18 cellular contexts compared by ENCODE assay signal in the genomic region with DNA sequence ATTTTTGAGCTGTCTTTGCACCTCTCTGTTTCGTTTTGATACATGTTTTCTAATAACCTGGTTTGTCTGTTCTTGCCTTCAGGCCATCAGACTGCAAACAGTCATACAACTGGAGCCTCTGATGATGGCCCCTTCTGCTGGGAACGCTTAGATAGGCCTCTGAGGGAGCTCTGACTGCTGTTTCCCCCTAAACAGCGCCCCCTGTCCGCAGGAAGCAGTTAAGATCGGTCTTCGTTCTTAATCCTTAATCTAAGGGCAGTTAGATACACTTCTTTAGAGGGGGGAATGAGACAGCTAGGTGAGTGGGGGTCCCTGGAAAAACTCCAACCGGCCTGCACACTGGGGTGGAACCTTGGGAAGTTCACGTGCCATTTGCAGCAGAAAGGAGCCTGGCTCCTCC.
DNase-seq lines count a peak whose midpoint lies in the region; ATAC-seq and TF ChIP-seq lines count a peak whose summit lies in the region.
"Had no signal": no experiment of that assay in that cellular context is flagged by ENCODE, and none has a peak within 500 bp of the region (broad histone marks: within the 10 kb centered on the region; RNA-seq: fewer than 3 reads in every experiment).

No MANE protein-coding gene starts in this region.

- peak overlapping the region; percentile 48 for H2AFZ ChIP-seq in GM23338

- H3K36me3 ChIP-seq in BE2C (no peaks in the 10 kb centered on the region), GM23338 (ENCODE audit: insufficient read depth) (no peaks in the 10 kb centered on the region)
- H3K36me3 ChIP-seq: adrenal gland, HAP-1, MG63, prostate gland had no signal

- no peak overlapping the region for H3K27ac ChIP-seq in GM23338 (ENCODE audit: low read depth)
- H3K27ac ChIP-seq: adrenal gland, prostate gland had no signal

- H3K4me3 ChIP-seq in BE2C (ENCODE audit: low read depth, low read length) (no peak overlapping the region), GM23338 (no peak overlapping the region)
- H3K4me3 ChIP-seq: adrenal gland, HAP-1, MG63, prostate gland had no signal

- DNase-seq in BE2C (peak; percentile 40), GM23338 (ENCODE audit: low spot score) (peak; percentile 77), RPMI8226 (peak; percentile 23), iPS-NIHi7 (ENCODE audit: extremely low spot score) (peak; percentile 34), inferior parietal cortex (ENCODE audit: extremely low spot score) (no peak)
- no peak for DNase-seq in stimulated activated CD4-positive, alpha-beta T cell treated with anti-CD3 and anti-CD28 coated beads, Interleukin-4, amount 100 ng/mL, for 24 hours
- DNase-seq: activated CD4-positive, alpha-beta T cell treated with anti-CD3 and anti-CD28 coated beads for 48 hours; activated T-cell treated with anti-CD3 and anti-CD28 coated beads, Interleukin-2, amount 50 U/mL, for 48 hours; adrenal gland; MG63; trophoblast cell had no signal

- no peak overlapping the region for H3K4me2 ChIP-seq in GM23338

- H4K20me1 ChIP-seq in GM23338 (replicated peaks; ENCODE audit: insufficient read depth), result no peaks in the 10 kb centered on the region

- TF ChIP-seq CTCF in BE2C (IDR thresholded peaks at IDR 0.05; ENCODE audit: low read depth, low read length) (peak; percentile 42), GM23338 (conservative IDR thresholded peaks at IDR 0.05; ENCODE audit: low read depth in 2 of 2) (peak; percentile 79 to 85)

- no peaks in the 10 kb centered on the region for H3K4me1 ChIP-seq in BE2C
- H3K4me1 ChIP-seq in GM23338 (ENCODE audit: insufficient read depth), result no peaks in the 10 kb centered on the region
- H3K4me1 ChIP-seq: adrenal gland, prostate gland had no signal

- H3K36me3 Mint-ChIP-seq in GM23338 (ENCODE audit: low read depth), result no peaks in the 10 kb centered on the region

- no peaks in the 10 kb centered on the region for H3K79me2 ChIP-seq in GM23338 (replicated peaks; ENCODE audit: insufficient read depth)

- no peaks in the 10 kb centered on the region for H3K4me1 Mint-ChIP-seq in GM23338
- H3K4me1 Mint-ChIP-seq: B cell had no signal

- H3K27me3 ChIP-seq in BE2C (no peaks in the 10 kb centered on the region), GM23338 (ENCODE audit: insufficient read depth) (no peaks in the 10 kb centered on the region)
- H3K27me3 ChIP-seq: adrenal gland, MG63 had no signal

- H3K27me3 Mint-ChIP-seq in GM23338 (ENCODE audit: insufficient read depth, low read depth, poor library complexity), result peaks cover 6% of the 10 kb centered on the region
- H3K27me3 Mint-ChIP-seq: B cell; dendritic cell treated with granulocyte-macrophage colony-stimulating factor and Interleukin-4, amounts not matched to agents 40 ng/mL and 50 ng/mL, for 4 days had no signal

- no peaks in the 10 kb centered on the region for H3K9me3 ChIP-seq in BE2C
- H3K9me3 ChIP-seq: adrenal gland, HAP-1, MG63, prostate gland had no signal

- H3K4me3 Mint-ChIP-seq in GM23338, result no peak overlapping the region
- H3K4me3 Mint-ChIP-seq: B cell; dendritic cell treated with granulocyte-macrophage colony-stimulating factor and Interleukin-4, amounts not matched to agents 40 ng/mL and 50 ng/mL, for 4 days; T-helper 1 cell treated with Interleukin-12 subunit alpha and Interleukin-12 subunit beta and Interleukin-4 antibody, amounts not matched to agents 30 μg/mL and 1 μg/mL, for 36 hours had no signal

- H3K9me3 Mint-ChIP-seq in GM23338, result peaks cover 20% of the 10 kb centered on the region; the same call in 2 of the 3 replicates

- H3K27ac Mint-ChIP-seq in GM23338, result no peak overlapping the region
- H3K27ac Mint-ChIP-seq: B cell; dendritic cell treated with granulocyte-macrophage colony-stimulating factor and Interleukin-4, amounts not matched to agents 40 ng/mL and 50 ng/mL, for 4 days; T-helper 1 cell treated with Interleukin-12 subunit alpha and Interleukin-12 subunit beta and Interleukin-4 antibody, amounts not matched to agents 30 μg/mL and 1 μg/mL, for 36 hours had no signal

- no peaks in the 10 kb centered on the region for H3F3A ChIP-seq in GM23338 (replicated peaks; ENCODE audit: low read depth)

- ATAC-seq in GM23338 (peak; percentile 83), HG02852 (IDR thresholded peaks at IDR 0.05; ENCODE audit: unreplicated experiment) (no peak), HG03378 (IDR thresholded peaks at IDR 0.05; ENCODE audit: unreplicated experiment) (no peak)

- H3K9me2 ChIP-seq in GM23338 (ENCODE audit: insufficient read depth), result no peaks in the 10 kb centered on the region

TF ChIP-seq in GM23338, 12 proteins besides CTCF, POLR2A, EP300 and RAD21 (continues in another document):
- TF ChIP-seq STAT1 (IDR thresholded peaks at IDR 0.05; ENCODE audit: unreplicated experiment), result no peak
- TF ChIP-seq EZH2phosphoT487 (IDR thresholded peaks at IDR 0.05; ENCODE audit: unreplicated experiment), result no peak
- no peak for TF ChIP-seq JUNB (IDR thresholded peaks at IDR 0.05; ENCODE audit: unreplicated experiment)
- no peak for TF ChIP-seq NANOG (IDR thresholded peaks at IDR 0.05; ENCODE audit: borderline replicate concordance)
- TF ChIP-seq POLR2AphosphoS5 (IDR thresholded peaks at IDR 0.05; ENCODE audit: low read depth), result no peak
- TF ChIP-seq ZNF331 (CRISPR knock-in tag; IDR thresholded peaks at IDR 0.05; ENCODE audit: low read depth), result no peak
- no peak for TF ChIP-seq ZNF114 (CRISPR knock-in tag; IDR thresholded peaks at IDR 0.05)
- TF ChIP-seq, protein P1, sequence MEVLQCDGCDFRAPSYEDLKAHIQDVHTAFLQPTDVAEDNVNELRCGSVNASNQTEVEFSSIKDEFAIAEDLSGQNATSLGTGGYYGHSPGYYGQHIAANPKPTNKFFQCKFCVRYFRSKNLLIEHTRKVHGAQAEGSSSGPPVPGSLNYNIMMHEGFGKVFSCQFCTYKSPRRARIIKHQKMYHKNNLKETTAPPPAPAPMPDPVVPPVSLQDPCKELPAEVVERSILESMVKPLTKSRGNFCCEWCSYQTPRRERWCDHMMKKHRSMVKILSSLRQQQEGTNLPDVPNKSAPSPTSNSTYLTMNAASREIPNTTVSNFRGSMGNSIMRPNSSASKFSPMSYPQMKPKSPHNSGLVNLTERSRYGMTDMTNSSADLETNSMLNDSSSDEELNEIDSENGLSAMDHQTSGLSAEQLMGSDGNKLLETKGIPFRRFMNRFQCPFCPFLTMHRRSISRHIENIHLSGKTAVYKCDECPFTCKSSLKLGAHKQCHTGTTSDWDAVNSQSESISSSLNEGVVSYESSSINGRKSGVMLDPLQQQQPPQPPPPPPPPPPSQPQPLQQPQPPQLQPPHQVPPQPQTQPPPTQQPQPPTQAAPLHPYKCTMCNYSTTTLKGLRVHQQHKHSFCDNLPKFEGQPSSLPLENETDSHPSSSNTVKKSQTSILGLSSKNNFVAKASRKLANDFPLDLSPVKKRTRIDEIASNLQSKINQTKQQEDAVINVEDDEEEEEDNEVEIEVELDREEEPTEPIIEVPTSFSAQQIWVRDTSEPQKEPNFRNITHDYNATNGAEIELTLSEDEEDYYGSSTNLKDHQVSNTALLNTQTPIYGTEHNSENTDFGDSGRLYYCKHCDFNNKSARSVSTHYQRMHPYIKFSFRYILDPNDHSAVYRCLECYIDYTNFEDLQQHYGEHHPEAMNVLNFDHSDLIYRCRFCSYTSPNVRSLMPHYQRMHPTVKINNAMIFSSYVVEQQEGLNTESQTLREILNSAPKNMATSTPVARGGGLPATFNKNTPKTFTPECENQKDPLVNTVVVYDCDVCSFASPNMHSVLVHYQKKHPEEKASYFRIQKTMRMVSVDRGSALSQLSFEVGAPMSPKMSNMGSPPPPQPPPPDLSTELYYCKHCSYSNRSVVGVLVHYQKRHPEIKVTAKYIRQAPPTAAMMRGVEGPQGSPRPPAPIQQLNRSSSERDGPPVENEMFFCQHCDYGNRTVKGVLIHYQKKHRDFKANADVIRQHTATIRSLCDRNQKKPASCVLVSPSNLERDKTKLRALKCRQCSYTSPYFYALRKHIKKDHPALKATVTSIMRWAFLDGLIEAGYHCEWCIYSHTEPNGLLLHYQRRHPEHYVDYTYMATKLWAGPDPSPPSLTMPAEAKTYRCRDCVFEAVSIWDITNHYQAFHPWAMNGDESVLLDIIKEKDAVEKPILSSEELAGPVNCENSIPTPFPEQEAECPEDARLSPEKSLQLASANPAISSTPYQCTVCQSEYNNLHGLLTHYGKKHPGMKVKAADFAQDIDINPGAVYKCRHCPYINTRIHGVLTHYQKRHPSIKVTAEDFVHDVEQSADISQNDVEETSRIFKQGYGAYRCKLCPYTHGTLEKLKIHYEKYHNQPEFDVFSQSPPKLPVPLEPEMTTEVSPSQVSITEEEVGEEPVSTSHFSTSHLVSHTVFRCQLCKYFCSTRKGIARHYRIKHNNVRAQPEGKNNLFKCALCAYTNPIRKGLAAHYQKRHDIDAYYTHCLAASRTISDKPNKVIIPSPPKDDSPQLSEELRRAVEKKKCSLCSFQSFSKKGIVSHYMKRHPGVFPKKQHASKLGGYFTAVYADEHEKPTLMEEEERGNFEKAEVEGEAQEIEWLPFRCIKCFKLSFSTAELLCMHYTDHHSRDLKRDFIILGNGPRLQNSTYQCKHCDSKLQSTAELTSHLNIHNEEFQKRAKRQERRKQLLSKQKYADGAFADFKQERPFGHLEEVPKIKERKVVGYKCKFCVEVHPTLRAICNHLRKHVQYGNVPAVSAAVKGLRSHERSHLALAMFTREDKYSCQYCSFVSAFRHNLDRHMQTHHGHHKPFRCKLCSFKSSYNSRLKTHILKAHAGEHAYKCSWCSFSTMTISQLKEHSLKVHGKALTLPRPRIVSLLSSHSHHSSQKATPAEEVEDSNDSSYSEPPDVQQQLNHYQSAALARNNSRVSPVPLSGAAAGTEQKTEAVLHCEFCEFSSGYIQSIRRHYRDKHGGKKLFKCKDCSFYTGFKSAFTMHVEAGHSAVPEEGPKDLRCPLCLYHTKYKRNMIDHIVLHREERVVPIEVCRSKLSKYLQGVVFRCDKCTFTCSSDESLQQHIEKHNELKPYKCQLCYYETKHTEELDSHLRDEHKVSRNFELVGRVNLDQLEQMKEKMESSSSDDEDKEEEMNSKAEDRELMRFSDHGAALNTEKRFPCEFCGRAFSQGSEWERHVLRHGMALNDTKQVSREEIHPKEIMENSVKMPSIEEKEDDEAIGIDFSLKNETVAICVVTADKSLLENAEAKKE (CRISPR knock-in tag; IDR thresholded peaks at IDR 0.05), result no peak

Comparison
In these comparisons a context has a peak if more than half of its experiments do, and no peak if none do; other contexts are left out.
1. DNase-seq: peak in BE2C (single experiment), GM23338 (single experiment), RPMI8226 (single experiment) and iPS-NIHi7 (single experiment); none in inferior parietal cortex (single experiment) and stimulated activated CD4-positive, alpha-beta T cell treated with anti-CD3 and anti-CD28 coated beads, Interleukin-4, amount 100 ng/mL, for 24 hours (single experiment).